Comparison of ENCODE assay signal across 1 cellular context in the genomic region with DNA sequence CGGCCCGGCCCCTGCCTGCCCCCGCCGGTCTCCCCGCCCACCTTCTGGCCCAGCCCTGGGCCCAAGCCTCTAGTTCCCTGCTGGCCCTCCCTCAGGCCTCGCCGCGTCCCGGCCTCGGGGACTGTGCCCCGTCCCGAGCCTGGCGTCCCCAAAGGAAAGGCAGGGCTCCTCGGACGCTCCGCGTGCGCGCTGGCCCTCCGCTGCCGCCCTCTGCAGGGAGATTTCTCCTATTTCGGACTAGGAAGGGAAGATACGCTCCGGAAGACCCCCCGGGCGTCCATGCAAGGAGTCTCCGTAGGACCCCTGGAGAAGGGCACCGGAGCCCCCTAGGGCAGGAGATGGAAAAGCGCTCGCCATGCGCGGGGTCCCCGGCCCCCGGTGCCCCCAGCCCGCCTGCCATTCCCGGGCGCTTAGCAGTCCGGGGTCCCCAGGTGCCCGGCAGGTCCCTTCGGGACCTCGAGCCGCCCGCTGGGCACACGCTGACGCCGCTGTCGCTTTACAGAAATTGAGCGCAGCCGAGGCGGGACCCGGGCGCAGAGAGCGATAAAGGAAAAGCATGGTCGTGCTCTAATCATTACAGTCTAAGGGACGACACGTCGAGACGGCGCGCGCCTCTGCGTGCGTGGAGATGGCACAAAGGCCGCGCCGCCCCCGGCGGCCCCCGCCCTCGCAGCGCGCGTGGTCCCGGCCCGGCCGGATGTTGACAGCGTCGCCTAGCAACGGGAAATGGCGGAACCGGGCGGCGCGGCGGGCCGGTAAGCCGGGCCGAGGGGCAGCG.
A peak's percentile ranks its signal among the peaks of the same experiment; 100 is the strongest.
TF ChIP-seq lines count a peak whose summit lies in the region.

A gene with protein sequence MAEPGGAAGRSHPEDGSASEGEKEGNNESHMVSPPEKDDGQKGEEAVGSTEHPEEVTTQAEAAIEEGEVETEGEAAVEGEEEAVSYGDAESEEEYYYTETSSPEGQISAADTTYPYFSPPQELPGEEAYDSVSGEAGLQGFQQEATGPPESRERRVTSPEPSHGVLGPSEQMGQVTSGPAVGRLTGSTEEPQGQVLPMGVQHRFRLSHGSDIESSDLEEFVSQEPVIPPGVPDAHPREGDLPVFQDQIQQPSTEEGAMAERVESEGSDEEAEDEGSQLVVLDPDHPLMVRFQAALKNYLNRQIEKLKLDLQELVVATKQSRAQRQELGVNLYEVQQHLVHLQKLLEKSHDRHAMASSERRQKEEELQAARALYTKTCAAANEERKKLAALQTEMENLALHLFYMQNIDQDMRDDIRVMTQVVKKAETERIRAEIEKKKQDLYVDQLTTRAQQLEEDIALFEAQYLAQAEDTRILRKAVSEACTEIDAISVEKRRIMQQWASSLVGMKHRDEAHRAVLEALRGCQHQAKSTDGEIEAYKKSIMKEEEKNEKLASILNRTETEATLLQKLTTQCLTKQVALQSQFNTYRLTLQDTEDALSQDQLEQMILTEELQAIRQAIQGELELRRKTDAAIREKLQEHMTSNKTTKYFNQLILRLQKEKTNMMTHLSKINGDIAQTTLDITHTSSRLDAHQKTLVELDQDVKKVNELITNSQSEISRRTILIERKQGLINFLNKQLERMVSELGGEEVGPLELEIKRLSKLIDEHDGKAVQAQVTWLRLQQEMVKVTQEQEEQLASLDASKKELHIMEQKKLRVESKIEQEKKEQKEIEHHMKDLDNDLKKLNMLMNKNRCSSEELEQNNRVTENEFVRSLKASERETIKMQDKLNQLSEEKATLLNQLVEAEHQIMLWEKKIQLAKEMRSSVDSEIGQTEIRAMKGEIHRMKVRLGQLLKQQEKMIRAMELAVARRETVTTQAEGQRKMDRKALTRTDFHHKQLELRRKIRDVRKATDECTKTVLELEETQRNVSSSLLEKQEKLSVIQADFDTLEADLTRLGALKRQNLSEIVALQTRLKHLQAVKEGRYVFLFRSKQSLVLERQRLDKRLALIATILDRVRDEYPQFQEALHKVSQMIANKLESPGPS (plus strand): TSS at position 706 of the 778 bp plus-strand sequence. CDS start 21 bp downstream, at position 727.

TF ChIP-seq in HepG2, 621 proteins besides CTCF, POLR2A, EP300 and RAD21 (continued from another document and continues in another):
- TF ChIP-seq HOXD1 (CRISPR knock-in tag; IDR thresholded peaks at IDR 0.05) (peak; percentile 53), KLF11 (CRISPR knock-in tag; IDR thresholded peaks at IDR 0.05) (peak; percentile 49; the same call in 1 of the 2 replicates), ZNF569 (CRISPR knock-in tag; IDR thresholded peaks at IDR 0.05; ENCODE audit: borderline replicate concordance) (0 out of 2 replicates have a peak, but pooled peaks have one; percentile 54), MXI1 (IDR thresholded peaks at IDR 0.05; ENCODE audit: borderline replicate concordance, low read depth, low read length) (peak; percentile 98), NFKB2 (CRISPR knock-in tag; IDR thresholded peaks at IDR 0.05; ENCODE audit: borderline replicate concordance) (peak; percentile 70), SP1 (IDR thresholded peaks at IDR 0.05) (no peak), SP1 (CRISPR knock-in tag; IDR thresholded peaks at IDR 0.05) (peak; percentile 73; the same call in 1 of the 2 replicates), AGO2 (optimal IDR thresholded peaks at IDR 0.05; ENCODE audit: low read depth, low read length) (peak; percentile 63), ZFP1 (CRISPR knock-in tag; IDR thresholded peaks at IDR 0.05) (0 out of 2 replicates have a peak, but pooled peaks have one; percentile 17), TBL1XR1 (IDR thresholded peaks at IDR 0.05; ENCODE audit: borderline replicate concordance, low read length, partially characterized antibody) (no peak), ATF7-NPFF (CRISPR knock-in tag; IDR thresholded peaks at IDR 0.05; ENCODE audit: low read depth) (no peak), RFX3 (CRISPR knock-in tag; IDR thresholded peaks at IDR 0.05) (peak; percentile 82), BCL6 (CRISPR knock-in tag; IDR thresholded peaks at IDR 0.05) (peak; percentile 40; the same call in 1 of the 2 replicates), ZNF572 (CRISPR knock-in tag; IDR thresholded peaks at IDR 0.05) (peak; percentile 74; the same call in 1 of the 2 replicates), SETDB1 (CRISPR knock-in tag; IDR thresholded peaks at IDR 0.05; ENCODE audit: borderline replicate concordance) (0 out of 2 replicates have a peak, but pooled peaks have one; percentile 29), TAF15 (IDR thresholded peaks at IDR 0.05; ENCODE audit: low read depth, low read length, poor library complexity, severe bottlenecking) (no peak), CREM (IDR thresholded peaks at IDR 0.05) (no peak), CREM (CRISPR knock-in tag; IDR thresholded peaks at IDR 0.05) (no peak), ZNF660 (CRISPR knock-in tag; IDR thresholded peaks at IDR 0.05; ENCODE audit: borderline replicate concordance, low read depth) (0 out of 2 replicates have a peak, but pooled peaks have one; percentile 73), ZNF430 (CRISPR knock-in tag; IDR thresholded peaks at IDR 0.05) (no peak), RXRA (CRISPR knock-in tag; IDR thresholded peaks at IDR 0.05) (peak; percentile 49), KLF15 (CRISPR knock-in tag; IDR thresholded peaks at IDR 0.05; ENCODE audit: borderline replicate concordance) (peak; percentile 31; the same call in 1 of the 2 replicates), ZSCAN21 (CRISPR knock-in tag; IDR thresholded peaks at IDR 0.05; ENCODE audit: borderline replicate concordance) (peak; percentile 75; the same call in 1 of the 2 replicates), PRMT3 (CRISPR knock-in tag; IDR thresholded peaks at IDR 0.05; ENCODE audit: borderline replicate concordance, low read depth) (peak; percentile 74), NCOR1 (IDR thresholded peaks at IDR 0.05; ENCODE audit: borderline replicate concordance, low read length) (peak; percentile 31), ELF4 (CRISPR knock-in tag; IDR thresholded peaks at IDR 0.05; ENCODE audit: borderline replicate concordance) (no peak), HDAC1 (CRISPR knock-in tag; IDR thresholded peaks at IDR 0.05) (peak; percentile 96)
- TF ChIP-seq, protein P1, sequence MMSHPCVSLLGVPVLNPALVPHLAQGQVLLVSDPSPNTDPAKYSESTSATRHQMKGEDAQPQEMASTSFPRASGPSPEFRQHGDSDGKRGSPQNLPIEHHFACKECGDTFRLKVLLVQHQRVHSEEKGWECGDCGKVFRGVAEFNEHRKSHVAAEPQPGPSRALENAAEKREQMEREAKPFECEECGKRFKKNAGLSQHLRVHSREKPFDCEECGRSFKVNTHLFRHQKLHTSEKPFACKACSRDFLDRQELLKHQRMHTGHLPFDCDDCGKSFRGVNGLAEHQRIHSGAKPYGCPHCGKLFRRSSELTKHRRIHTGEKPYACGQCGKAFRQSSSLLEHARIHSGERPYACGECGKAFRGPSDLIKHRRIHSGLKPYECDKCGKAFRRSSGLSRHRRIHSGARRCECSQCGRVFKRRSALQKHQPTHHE (CRISPR knock-in tag; IDR thresholded peaks at IDR 0.05; ENCODE audit: borderline replicate concordance), result peak; percentile 91; the same call in 1 of the 2 replicates
- TF ChIP-seq, protein P2, sequence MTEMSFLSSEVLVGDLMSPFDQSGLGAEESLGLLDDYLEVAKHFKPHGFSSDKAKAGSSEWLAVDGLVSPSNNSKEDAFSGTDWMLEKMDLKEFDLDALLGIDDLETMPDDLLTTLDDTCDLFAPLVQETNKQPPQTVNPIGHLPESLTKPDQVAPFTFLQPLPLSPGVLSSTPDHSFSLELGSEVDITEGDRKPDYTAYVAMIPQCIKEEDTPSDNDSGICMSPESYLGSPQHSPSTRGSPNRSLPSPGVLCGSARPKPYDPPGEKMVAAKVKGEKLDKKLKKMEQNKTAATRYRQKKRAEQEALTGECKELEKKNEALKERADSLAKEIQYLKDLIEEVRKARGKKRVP (CRISPR knock-in tag; IDR thresholded peaks at IDR 0.05), result 0 out of 4 replicates have a peak, but pooled peaks of 1 of the 2 experiments have one; percentile 24
- TF ChIP-seq, protein P3, sequence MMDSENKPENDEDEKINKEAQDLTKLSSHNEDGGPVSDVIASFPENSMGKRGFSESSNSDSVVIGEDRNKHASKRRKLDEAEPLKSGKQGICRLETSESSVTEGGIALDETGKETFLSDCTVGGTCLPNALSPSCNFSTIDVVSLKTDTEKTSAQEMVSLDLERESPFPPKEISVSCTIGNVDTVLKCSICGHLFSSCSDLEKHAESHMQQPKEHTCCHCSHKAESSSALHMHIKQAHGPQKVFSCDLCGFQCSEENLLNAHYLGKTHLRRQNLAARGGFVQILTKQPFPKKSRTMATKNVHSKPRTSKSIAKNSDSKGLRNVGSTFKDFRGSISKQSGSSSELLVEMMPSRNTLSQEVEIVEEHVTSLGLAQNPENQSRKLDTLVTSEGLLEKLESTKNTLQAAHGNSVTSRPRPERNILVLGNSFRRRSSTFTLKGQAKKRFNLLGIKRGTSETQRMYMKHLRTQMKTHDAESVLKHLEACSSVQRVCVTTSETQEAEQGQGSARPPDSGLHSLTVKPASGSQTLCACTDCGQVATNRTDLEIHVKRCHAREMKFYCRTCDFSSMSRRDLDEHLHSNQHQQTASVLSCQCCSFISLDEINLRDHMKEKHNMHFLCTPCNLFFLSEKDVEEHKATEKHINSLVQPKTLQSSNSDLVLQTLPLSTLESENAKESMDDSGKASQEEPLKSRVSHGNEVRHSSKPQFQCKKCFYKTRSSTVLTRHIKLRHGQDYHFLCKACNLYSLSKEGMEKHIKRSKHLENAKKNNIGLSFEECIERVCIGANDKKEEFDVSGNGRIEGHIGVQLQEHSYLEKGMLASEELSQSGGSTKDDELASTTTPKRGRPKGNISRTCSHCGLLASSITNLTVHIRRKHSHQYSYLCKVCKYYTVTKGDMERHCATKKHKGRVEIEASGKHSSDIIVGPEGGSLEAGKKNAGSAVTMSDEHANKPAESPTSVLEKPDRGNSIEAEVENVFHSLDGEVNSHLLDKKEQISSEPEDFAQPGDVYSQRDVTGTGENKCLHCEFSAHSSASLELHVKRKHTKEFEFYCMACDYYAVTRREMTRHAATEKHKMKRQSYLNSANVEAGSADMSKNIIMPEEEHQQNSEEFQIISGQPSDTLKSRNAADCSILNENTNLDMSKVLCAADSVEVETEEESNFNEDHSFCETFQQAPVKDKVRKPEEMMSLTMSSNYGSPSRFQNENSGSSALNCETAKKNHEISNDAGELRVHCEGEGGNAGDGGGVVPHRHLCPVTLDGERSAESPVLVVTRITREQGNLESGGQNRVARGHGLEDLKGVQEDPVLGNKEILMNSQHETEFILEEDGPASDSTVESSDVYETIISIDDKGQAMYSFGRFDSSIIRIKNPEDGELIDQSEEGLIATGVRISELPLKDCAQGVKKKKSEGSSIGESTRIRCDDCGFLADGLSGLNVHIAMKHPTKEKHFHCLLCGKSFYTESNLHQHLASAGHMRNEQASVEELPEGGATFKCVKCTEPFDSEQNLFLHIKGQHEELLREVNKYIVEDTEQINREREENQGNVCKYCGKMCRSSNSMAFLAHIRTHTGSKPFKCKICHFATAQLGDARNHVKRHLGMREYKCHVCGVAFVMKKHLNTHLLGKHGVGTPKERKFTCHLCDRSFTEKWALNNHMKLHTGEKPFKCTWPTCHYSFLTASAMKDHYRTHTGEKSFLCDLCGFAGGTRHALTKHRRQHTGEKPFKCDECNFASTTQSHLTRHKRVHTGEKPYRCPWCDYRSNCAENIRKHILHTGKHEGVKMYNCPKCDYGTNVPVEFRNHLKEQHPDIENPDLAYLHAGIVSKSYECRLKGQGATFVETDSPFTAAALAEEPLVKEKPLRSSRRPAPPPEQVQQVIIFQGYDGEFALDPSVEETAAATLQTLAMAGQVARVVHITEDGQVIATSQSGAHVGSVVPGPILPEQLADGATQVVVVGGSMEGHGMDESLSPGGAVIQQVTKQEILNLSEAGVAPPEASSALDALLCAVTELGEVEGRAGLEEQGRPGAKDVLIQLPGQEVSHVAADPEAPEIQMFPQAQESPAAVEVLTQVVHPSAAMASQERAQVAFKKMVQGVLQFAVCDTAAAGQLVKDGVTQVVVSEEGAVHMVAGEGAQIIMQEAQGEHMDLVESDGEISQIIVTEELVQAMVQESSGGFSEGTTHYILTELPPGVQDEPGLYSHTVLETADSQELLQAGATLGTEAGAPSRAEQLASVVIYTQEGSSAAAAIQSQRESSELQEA (CRISPR knock-in tag; IDR thresholded peaks at IDR 0.05; ENCODE audit: not compliant biosample characterization), result no peak
- TF ChIP-seq, protein P4, sequence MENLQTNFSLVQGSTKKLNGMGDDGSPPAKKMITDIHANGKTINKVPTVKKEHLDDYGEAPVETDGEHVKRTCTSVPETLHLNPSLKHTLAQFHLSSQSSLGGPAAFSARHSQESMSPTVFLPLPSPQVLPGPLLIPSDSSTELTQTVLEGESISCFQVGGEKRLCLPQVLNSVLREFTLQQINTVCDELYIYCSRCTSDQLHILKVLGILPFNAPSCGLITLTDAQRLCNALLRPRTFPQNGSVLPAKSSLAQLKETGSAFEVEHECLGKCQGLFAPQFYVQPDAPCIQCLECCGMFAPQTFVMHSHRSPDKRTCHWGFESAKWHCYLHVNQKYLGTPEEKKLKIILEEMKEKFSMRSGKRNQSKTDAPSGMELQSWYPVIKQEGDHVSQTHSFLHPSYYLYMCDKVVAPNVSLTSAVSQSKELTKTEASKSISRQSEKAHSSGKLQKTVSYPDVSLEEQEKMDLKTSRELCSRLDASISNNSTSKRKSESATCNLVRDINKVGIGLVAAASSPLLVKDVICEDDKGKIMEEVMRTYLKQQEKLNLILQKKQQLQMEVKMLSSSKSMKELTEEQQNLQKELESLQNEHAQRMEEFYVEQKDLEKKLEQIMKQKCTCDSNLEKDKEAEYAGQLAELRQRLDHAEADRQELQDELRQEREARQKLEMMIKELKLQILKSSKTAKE (CRISPR knock-in tag; IDR thresholded peaks at IDR 0.05; ENCODE audit: borderline replicate concordance), result peak; percentile 41; the same call in 1 of the 2 replicates
- TF ChIP-seq, protein P5, sequence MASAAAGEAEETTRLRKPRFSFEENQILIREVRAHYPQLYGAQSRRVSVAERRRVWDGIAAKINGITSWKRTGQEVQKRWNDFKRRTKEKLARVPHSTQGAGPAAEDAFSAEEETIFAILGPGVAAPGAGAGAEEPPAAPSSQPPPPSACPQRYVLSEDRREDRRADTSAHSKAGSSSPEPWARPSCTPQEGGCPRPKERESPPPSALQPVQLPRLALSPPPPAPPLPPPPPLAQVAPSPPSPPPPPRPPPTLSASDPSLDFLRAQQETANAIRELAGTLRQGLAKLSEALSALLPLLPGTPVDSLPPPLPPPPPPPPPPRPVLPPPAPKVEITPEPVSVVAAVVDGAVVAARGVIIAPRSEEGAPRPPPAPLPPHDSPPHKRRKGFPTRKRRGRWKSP (CRISPR knock-in tag; IDR thresholded peaks at IDR 0.05), result peak; percentile 60; the same call in 1 of the 2 replicates
- TF ChIP-seq, protein P6, sequence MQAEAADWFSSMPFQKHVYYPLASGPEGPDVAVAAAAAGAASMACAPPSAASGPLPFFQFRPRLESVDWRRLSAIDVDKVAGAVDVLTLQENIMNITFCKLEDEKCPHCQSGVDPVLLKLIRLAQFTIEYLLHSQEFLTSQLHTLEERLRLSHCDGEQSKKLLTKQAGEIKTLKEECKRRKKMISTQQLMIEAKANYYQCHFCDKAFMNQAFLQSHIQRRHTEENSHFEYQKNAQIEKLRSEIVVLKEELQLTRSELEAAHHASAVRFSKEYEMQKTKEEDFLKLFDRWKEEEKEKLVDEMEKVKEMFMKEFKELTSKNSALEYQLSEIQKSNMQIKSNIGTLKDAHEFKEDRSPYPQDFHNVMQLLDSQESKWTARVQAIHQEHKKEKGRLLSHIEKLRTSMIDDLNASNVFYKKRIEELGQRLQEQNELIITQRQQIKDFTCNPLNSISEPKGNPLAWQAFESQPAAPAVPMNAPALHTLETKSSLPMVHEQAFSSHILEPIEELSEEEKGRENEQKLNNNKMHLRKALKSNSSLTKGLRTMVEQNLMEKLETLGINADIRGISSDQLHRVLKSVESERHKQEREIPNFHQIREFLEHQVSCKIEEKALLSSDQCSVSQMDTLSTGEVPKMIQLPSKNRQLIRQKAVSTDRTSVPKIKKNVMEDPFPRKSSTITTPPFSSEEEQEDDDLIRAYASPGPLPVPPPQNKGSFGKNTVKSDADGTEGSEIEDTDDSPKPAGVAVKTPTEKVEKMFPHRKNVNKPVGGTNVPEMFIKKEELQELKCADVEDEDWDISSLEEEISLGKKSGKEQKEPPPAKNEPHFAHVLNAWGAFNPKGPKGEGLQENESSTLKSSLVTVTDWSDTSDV (CRISPR knock-in tag; IDR thresholded peaks at IDR 0.05), result peak; percentile 91; the same call in 1 of the 2 replicates
